Comparison of ENCODE assay signal across 29 cellular contexts in genomic region chr3:141147657-141148056, GRCh38.
DNase-seq lines count a peak whose midpoint lies in the region; ATAC-seq, FAIRE-seq and TF ChIP-seq lines count a peak whose summit lies in the region.
"Had no signal": no experiment of that assay in that cellular context is flagged by ENCODE, and none has a peak within 500 bp of the region (broad histone marks: within the 10 kb centered on the region; RNA-seq: fewer than 3 reads in every experiment).

No MANE protein-coding gene starts in this region.

- H3K27me3 ChIP-seq in GM23338 (ENCODE audit: insufficient read depth) (no peaks in the 10 kb centered on the region), Panc1 (ENCODE audit: control insufficient read depth, insufficient read depth, low read length) (no peaks in the 10 kb centered on the region; the same call in 1 of the 2 replicates)
- peaks cover 4% of the 10 kb centered on the region for H3K27me3 ChIP-seq in CD8-positive, alpha-beta memory T cell (ENCODE audit: insufficient read depth, low read length, poor library complexity, severe bottlenecking)
- H3K27me3 ChIP-seq: BE2C, uterus had no signal

- H3K4me3 ChIP-seq in A549 (no peak overlapping the region), GM23338 (no peak overlapping the region), Panc1 (ENCODE audit: low read depth in 2 of 2, low read length in 2 of 2) (no peak overlapping the region)
- no peak overlapping the region for H3K4me3 ChIP-seq in CD8-positive, alpha-beta memory T cell (ENCODE audit: low read length)
- H3K4me3 ChIP-seq: spleen, uterus had no signal

- DNase-seq in A549 (ENCODE audit: low read depth in 1 of 2, low spot score in 1 of 2), result no peak
- peak; percentile 3 for DNase-seq in GM23338 (ENCODE audit: low spot score)
- DNase-seq in Panc1 (ENCODE audit: low read depth, low spot score), result no peak
- peak; percentile 83 for DNase-seq in islet precursor cell
- DNase-seq in CD8-positive, alpha-beta memory T cell, result no peak
- no peak for DNase-seq in NK-92 (lab: John Stamatoyannopoulos, UW; ENCODE audit: unreplicated experiment)
- DNase-seq: activated CD4-positive, alpha-beta T cell treated with anti-CD3 and anti-CD28 coated beads, Interleukin-2, amount 50 U/mL, for 48 hours; activated CD4-positive, CD25-positive, alpha-beta regulatory T cell; activated CD8-positive, alpha-beta memory T cell treated with anti-CD3 and anti-CD28 coated beads, Interleukin-2, amount 50 U/mL, for 4 hours; BE2C; Caco-2; caudate nucleus; left colon; mesenchymal stem cell; NCI-H1417; NCI-H2107; NCI-H510A; SHP77 treated with DMSO at 0.1 percent for 48 hours; spleen; stimulated activated CD4-positive, alpha-beta T cell treated with anti-CD3 and anti-CD28 coated beads, Interleukin-2, amount 100 ng/mL, for 48 hours; stimulated activated naive B cell treated with anti-CD40 and anti-IgM and Interleukin-4, amounts not matched to agents 10 μg/mL and 1 μg/mL and 100 μg/mL, for 72 hours; SW 1271; uterus had no signal

- no peaks in the 10 kb centered on the region for H3K9me3 ChIP-seq in A549
- H3K9me3 ChIP-seq in Panc1 (ENCODE audit: control insufficient read depth, insufficient read depth, low read depth, low read length), result peaks cover 6% of the 10 kb centered on the region; the same call in 1 of the 2 replicates
- H3K9me3 ChIP-seq in CD8-positive, alpha-beta memory T cell (ENCODE audit: low read length), result no peaks in the 10 kb centered on the region
- H3K9me3 ChIP-seq: BE2C, Caco-2, uterus had no signal

- no peak for TF ChIP-seq EP300 in A549 (IDR thresholded peaks at IDR 0.05)

- no peak for FAIRE-seq in A549 (lab: Jason Lieb, UNC)
- FAIRE-seq: endothelial cell of umbilical vein had no signal

- H3K36me3 ChIP-seq in GM23338 (ENCODE audit: insufficient read depth) (no peaks in the 10 kb centered on the region; the same call in 1 of the 2 replicates), Panc1 (ENCODE audit: control insufficient read depth, insufficient read depth, low read length) (no peaks in the 10 kb centered on the region)
- H3K36me3 ChIP-seq in CD8-positive, alpha-beta memory T cell (ENCODE audit: insufficient read depth, low read length), result no peaks in the 10 kb centered on the region
- H3K36me3 ChIP-seq: spleen, uterus had no signal

- no peaks in the 10 kb centered on the region for H3F3A ChIP-seq in GM23338 (replicated peaks; ENCODE audit: low read depth)

- no peaks in the 10 kb centered on the region for H4K20me1 ChIP-seq in GM23338 (replicated peaks; ENCODE audit: insufficient read depth)

- H3K9me3 Mint-ChIP-seq in GM23338, result peaks cover 14% of the 10 kb centered on the region
- peaks cover 4 to 10% (median 5%) of the 10 kb centered on the region in 5 donors for H3K9me3 Mint-ChIP-seq in CD8-positive, alpha-beta memory T cell

- H3K27ac Mint-ChIP-seq in GM23338, result no peak overlapping the region
- H3K27ac Mint-ChIP-seq in CD8-positive, alpha-beta memory T cell, result no peak overlapping the region
- H3K27ac Mint-ChIP-seq: activated naive CD8-positive, alpha-beta T cell; activated T-helper 2 cell treated with anti-CD3 and anti-CD28 coated beads, Interferon-gamma antibody, Interleukin-2, Interleukin-4, amounts not matched to agents 10 μg/mL and 5 μg/mL and 100 μg/mL, durations not matched to agents 14 hours and 24 hours and 36 hours; stimulated activated naive B cell treated with anti-CD40 and anti-IgM and Interleukin-4, amounts not matched to agents 10 μg/mL and 1 μg/mL and 100 μg/mL, for 72 hours had no signal

- H3K27me3 Mint-ChIP-seq in GM23338 (ENCODE audit: insufficient read depth, low read depth, poor library complexity), result peaks cover 7% of the 10 kb centered on the region
- peaks cover 16 to 42% of the 10 kb centered on the region in 2 donors for H3K27me3 Mint-ChIP-seq in CD8-positive, alpha-beta memory T cell

- WGBS in A549 (ENCODE audit: missing lambda C conversion rate), result 31% methylated on average over 9 of the region's 9 CpGs

- CTCF ChIA-PET in A549 (lab: Yijun Ruan, JAX), result no interaction called here
- CTCF ChIA-PET in Panc1 (lab: Charles Lee), result no interaction called here
- CTCF ChIA-PET in CD8-positive, alpha-beta memory T cell (lab: Charles Lee), result no interaction called here

- BruUV-seq in Panc1 (replicated peaks; lab: Mats Ljungman, UMichigan), result no TSS peak

- H3K9me2 ChIP-seq in GM23338 (ENCODE audit: insufficient read depth), result peaks cover 8% of the 10 kb centered on the region; the same call in 1 of the 2 replicates

- H3K4me2 ChIP-seq in A549 (no peak overlapping the region), GM23338 (no peak overlapping the region; the same call in 1 of the 2 replicates)

- no peaks in the 10 kb centered on the region for H3K4me1 ChIP-seq in A549
- no peaks in the 10 kb centered on the region; the same call in 1 of the 2 replicates for H3K4me1 ChIP-seq in GM23338 (ENCODE audit: insufficient read depth)
- no peaks in the 10 kb centered on the region for H3K4me1 ChIP-seq in Panc1 (ENCODE audit: control insufficient read depth, insufficient read depth, low read length)
- H3K4me1 ChIP-seq in CD8-positive, alpha-beta memory T cell (ENCODE audit: insufficient read depth, low read length), result no peaks in the 10 kb centered on the region
- H3K4me1 ChIP-seq: BE2C, Caco-2, spleen, uterus had no signal

- H3K27ac ChIP-seq in A549 (no peak overlapping the region), GM23338 (ENCODE audit: low read depth) (no peak overlapping the region), Panc1 (ENCODE audit: low read length) (no peak overlapping the region)
- H3K27ac ChIP-seq in CD8-positive, alpha-beta memory T cell (ENCODE audit: low read depth, low read length), result no peak overlapping the region
- H3K27ac ChIP-seq: spleen, uterus had no signal

- no peak for TF ChIP-seq POLR2A in A549 (IDR thresholded peaks at IDR 0.05; ENCODE audit: low read length)

- ATAC-seq in A549 (peak; percentile 24 to 50; a peak in 4 of 6 replicates), GM23338 (peak; percentile 20; the same call in 1 of the 3 replicates), Panc1 (peak; percentile 20; the same call in 1 of the 2 replicates), HG03460 (IDR thresholded peaks at IDR 0.05; ENCODE audit: unreplicated experiment) (no peak)
- no peak for ATAC-seq in activated CD4-positive, CD25-positive, alpha-beta regulatory T cell treated with anti-CD3 and anti-CD28 coated beads, Interleukin-2, amount 50 U/mL, for 24 hours
- ATAC-seq: HCT116; left colon; stimulated activated naive B cell treated with anti-CD40 and anti-IgM and Interleukin-4, amounts not matched to agents 10 μg/mL and 1 μg/mL and 100 μg/mL, for 72 hours had no signal

- H3K36me3 Mint-ChIP-seq in GM23338 (ENCODE audit: low read depth), result peaks cover 14% of the 10 kb centered on the region
- peaks cover 0 to 4% (median 0%) of the 10 kb centered on the region in 3 donors for H3K36me3 Mint-ChIP-seq in CD8-positive, alpha-beta memory T cell
- H3K36me3 Mint-ChIP-seq: stimulated activated naive B cell treated with anti-CD40 and anti-IgM and Interleukin-4, amounts not matched to agents 10 μg/mL and 1 μg/mL and 100 μg/mL, for 72 hours had no signal

- no peak for TF ChIP-seq RAD21 in A549 (conservative IDR thresholded peaks at IDR 0.05 in 1 of 2, IDR thresholded peaks at IDR 0.05 in 1 of 2)

- H3K4me3 Mint-ChIP-seq in GM23338, result no peak overlapping the region
- no peak overlapping the region for H3K4me3 Mint-ChIP-seq in CD8-positive, alpha-beta memory T cell
- H3K4me3 Mint-ChIP-seq: activated naive CD8-positive, alpha-beta T cell; stimulated activated naive B cell treated with anti-CD40 and anti-IgM and Interleukin-4, amounts not matched to agents 10 μg/mL and 1 μg/mL and 100 μg/mL, for 72 hours had no signal

- TF ChIP-seq CTCF in A549 (IDR thresholded peaks at IDR 0.05) (no peak), GM23338 (conservative IDR thresholded peaks at IDR 0.05; ENCODE audit: low read depth in 2 of 2) (no peak), Panc1 (IDR thresholded peaks at IDR 0.05) (no peak)

- no peak overlapping the region for H2AFZ ChIP-seq in GM23338

- H3K4me1 Mint-ChIP-seq in GM23338, result peaks cover 15% of the 10 kb centered on the region
- no peaks in the 10 kb centered on the region for H3K4me1 Mint-ChIP-seq in CD8-positive, alpha-beta memory T cell
- H3K4me1 Mint-ChIP-seq: stimulated activated naive B cell treated with anti-CD40 and anti-IgM and Interleukin-4, amounts not matched to agents 10 μg/mL and 1 μg/mL and 100 μg/mL, for 72 hours had no signal

- POLR2A ChIA-PET in A549 (lab: Yijun Ruan, JAX), result no interaction called here
- POLR2A ChIA-PET in Panc1 (lab: Charles Lee), result no interaction called here
- POLR2A ChIA-PET in CD8-positive, alpha-beta memory T cell (lab: Charles Lee), result no interaction called here

- intact Hi-C loops in Panc1 (cut with micrococcal nuclease; ENCODE audit: unreplicated experiment), result no loop called here

- no peaks in the 10 kb centered on the region; the same call in 1 of the 2 replicates for H3K79me2 ChIP-seq in GM23338 (replicated peaks; ENCODE audit: insufficient read depth)

- in situ Hi-C loops in Panc1 (cut with HindIII; ENCODE audit: low pct_unique_long_range_greater_than_20kb, low sequenced_read_pairs), result no loop called here

TF ChIP-seq in A549, 52 proteins besides CTCF, POLR2A, EP300 and RAD21 (continues in another document):
- TF ChIP-seq CBX8 (IDR thresholded peaks at IDR 0.05), result no peak
- TF ChIP-seq FOSB (CRISPR knock-in tag; IDR thresholded peaks at IDR 0.05), result no peak
- no peak for TF ChIP-seq CHD2 (IDR thresholded peaks at IDR 0.05; ENCODE audit: low read length, partially characterized antibody)
- no peak for TF ChIP-seq NPAS2 (CRISPR knock-in tag; IDR thresholded peaks at IDR 0.05; ENCODE audit: borderline replicate concordance)
- no peak for TF ChIP-seq ZC3H11A (IDR thresholded peaks at IDR 0.05)
- TF ChIP-seq NFE2L2 (conservative IDR thresholded peaks at IDR 0.05; ENCODE audit: low read length), result no peak

TF ChIP-seq in GM23338, 12 proteins besides CTCF, POLR2A, EP300 and RAD21 (continues in another document):
- TF ChIP-seq STAT1 (IDR thresholded peaks at IDR 0.05; ENCODE audit: unreplicated experiment) (no peak), ETS1 (IDR thresholded peaks at IDR 0.05) (no peak), EZH2phosphoT487 (IDR thresholded peaks at IDR 0.05; ENCODE audit: unreplicated experiment) (no peak), NANOG (IDR thresholded peaks at IDR 0.05; ENCODE audit: borderline replicate concordance) (no peak), ZNF114 (CRISPR knock-in tag; IDR thresholded peaks at IDR 0.05) (no peak), POLR2AphosphoS5 (IDR thresholded peaks at IDR 0.05; ENCODE audit: low read depth) (no peak)

Comparison
In these comparisons a context has a peak if more than half of its experiments do, and no peak if none do; other contexts are left out.
1. ATAC-seq: peak in A549 (2 of 2), GM23338 (single experiment) and Panc1 (single experiment); none in HG03460 (single experiment) and activated CD4-positive, CD25-positive, alpha-beta regulatory T cell treated with anti-CD3 and anti-CD28 coated beads, Interleukin-2, amount 50 U/mL, for 24 hours (0 of 2).
2. DNase-seq: peak in GM23338 (single experiment) and islet precursor cell (single experiment); none in A549 (0 of 2), Panc1 (single experiment), CD8-positive, alpha-beta memory T cell (0 of 5) and NK-92 (single experiment).